21 cellular contexts compared by ENCODE assay signal in the genomic region with DNA sequence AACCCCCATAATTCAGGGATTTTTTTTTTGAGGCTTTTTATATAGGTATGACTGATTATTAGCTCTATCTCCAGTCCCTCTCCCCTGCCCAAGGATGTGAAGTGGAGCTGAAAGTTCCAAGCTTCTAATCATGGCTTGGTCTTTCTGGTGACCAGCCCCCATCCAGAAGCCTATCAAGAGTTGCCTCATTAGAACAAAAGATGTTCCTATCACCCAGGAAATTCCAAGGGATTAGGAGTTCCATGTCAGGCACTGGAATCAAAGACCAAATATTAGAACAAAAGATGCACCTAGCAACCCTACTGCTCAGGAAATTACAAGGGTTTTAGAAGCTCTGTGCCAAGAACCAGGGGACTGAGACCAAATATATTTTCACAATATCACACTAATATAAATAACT. TPM values are rescaled to one million over a fixed set of nuclear protein-coding genes. Genes with fewer than 3 reads are reported as not detected.
"Had no signal": no experiment of that assay in that cellular context is flagged by ENCODE, and none has a peak within 500 bp of the region (broad histone marks: within the 10 kb centered on the region; RNA-seq: fewer than 3 reads in every experiment).

No MANE protein-coding gene starts in this region.

- H3K36me3 ChIP-seq: colonic mucosa, heart right ventricle, left ventricle myocardium inferior, right atrium auricular region, sigmoid colon, thoracic aorta, transverse colon had no signal

- H3K4me3 ChIP-seq: colonic mucosa, heart right ventricle, left ventricle myocardium inferior, lung, right atrium auricular region, sigmoid colon, skin epidermis, thoracic aorta, transverse colon had no signal

- H3K27ac Mint-ChIP-seq: immature natural killer cell; naive B cell; nephron; stimulated activated naive B cell treated with anti-CD40 and anti-IgM and Interleukin-4, amounts not matched to agents 10 μg/mL and 1 μg/mL and 100 μg/mL, for 72 hours; stimulated activated naive CD8-positive, alpha-beta T cell treated with anti-CD3 and anti-CD28 coated beads, Interleukin-15, amount 100 ng/mL, for 72 hours had no signal

- H3K9me3 ChIP-seq: colonic mucosa, right atrium auricular region, sigmoid colon, thoracic aorta, transverse colon had no signal

- H3K9me3 Mint-ChIP-seq: stimulated activated naive B cell treated with anti-CD40 and anti-IgM and Interleukin-4, amounts not matched to agents 10 μg/mL and 1 μg/mL and 100 μg/mL, for 72 hours; stimulated activated naive CD8-positive, alpha-beta T cell treated with anti-CD3 and anti-CD28 coated beads, Interleukin-15, amount 100 ng/mL, for 72 hours had no signal

- DNase-seq: colonic mucosa; dermis blood vessel endothelial cell; heart right ventricle; immature natural killer cell; kidney; left cardiac atrium; left ventricle myocardium inferior; mesenchymal stem cell; naive B cell; posterior cingulate gyrus; sigmoid colon; stimulated activated CD4-positive, alpha-beta T cell treated with anti-CD3 and anti-CD28 coated beads, Interleukin-2, amount 100 ng/mL, for 24 hours; stimulated activated CD4-positive, alpha-beta T cell treated with anti-CD3 and anti-CD28 coated beads, Interleukin-4, amount 100 ng/mL, for 4 hours; stimulated activated naive B cell treated with anti-CD40 and anti-IgM and Interleukin-4, amounts not matched to agents 10 μg/mL and 1 μg/mL and 100 μg/mL, for 72 hours; stimulated activated naive CD8-positive, alpha-beta T cell treated with anti-CD3 and anti-CD28 coated beads, Interleukin-15, amount 100 ng/mL, for 72 hours; transverse colon had no signal

- H3K36me3 Mint-ChIP-seq: immature natural killer cell; naive B cell; stimulated activated naive B cell treated with anti-CD40 and anti-IgM and Interleukin-4, amounts not matched to agents 10 μg/mL and 1 μg/mL and 100 μg/mL, for 72 hours had no signal

- H3K27me3 ChIP-seq: colonic mucosa, heart right ventricle, right atrium auricular region, sigmoid colon, transverse colon had no signal

- H3K27ac ChIP-seq: colonic mucosa, heart right ventricle, left ventricle myocardium inferior, right atrium auricular region, sigmoid colon, skin epidermis, thoracic aorta, transverse colon had no signal

- H3K4me1 Mint-ChIP-seq: immature natural killer cell had no signal

- H3K4me1 ChIP-seq: colonic mucosa had no signal

- H3K27me3 Mint-ChIP-seq: naive B cell; stimulated activated naive B cell treated with anti-CD40 and anti-IgM and Interleukin-4, amounts not matched to agents 10 μg/mL and 1 μg/mL and 100 μg/mL, for 72 hours; stimulated activated naive CD8-positive, alpha-beta T cell treated with anti-CD3 and anti-CD28 coated beads, Interleukin-15, amount 100 ng/mL, for 72 hours had no signal

- ATAC-seq: heart right ventricle; left cardiac atrium; stimulated activated naive B cell treated with anti-CD40 and anti-IgM and Interleukin-4, amounts not matched to agents 10 μg/mL and 1 μg/mL and 100 μg/mL, for 72 hours; stimulated activated naive CD8-positive, alpha-beta T cell treated with anti-CD3 and anti-CD28 coated beads, Interleukin-15, amount 100 ng/mL, for 72 hours had no signal

- H3K4me3 Mint-ChIP-seq: immature natural killer cell; naive B cell; nephron; stimulated activated naive B cell treated with anti-CD40 and anti-IgM and Interleukin-4, amounts not matched to agents 10 μg/mL and 1 μg/mL and 100 μg/mL, for 72 hours; stimulated activated naive CD8-positive, alpha-beta T cell treated with anti-CD3 and anti-CD28 coated beads, Interleukin-15, amount 100 ng/mL, for 72 hours had no signal

RNA-seq across cellular contexts. Expression of gene LRP6, which starts 29.9 kb away (rescaled TPM):
- polyA plus RNA-seq: immature natural killer cell had no signal
